ENCODE assay signal across 21 cellular contexts in genomic region chr7:28174442-28174841, GRCh38. TPM values are rescaled to one million over a fixed set of nuclear protein-coding genes. Genes with fewer than 3 reads are reported as not detected.
DNase-seq lines count a peak whose midpoint lies in the region; ATAC-seq and TF ChIP-seq lines count a peak whose summit lies in the region.
"Had no signal": no experiment of that assay in that cellular context is flagged by ENCODE, and none has a peak within 500 bp of the region (broad histone marks: within the 10 kb centered on the region; RNA-seq: fewer than 3 reads in every experiment).

No MANE protein-coding gene starts in this region.

- H3K4me1 Mint-ChIP-seq in immature natural killer cell: peaks cover 73 to 93% of the 10 kb centered on the region in 2 donors

- H3K27me3 Mint-ChIP-seq in immature natural killer cell (ENCODE audit: low read depth in 3 of 3): peaks cover 6 to 8% (median 6%) of the 10 kb centered on the region in 3 donors

- H3K4me1 ChIP-seq in right atrium auricular region: peaks cover 0 to 38% of the 10 kb centered on the region in 2 donors
- peaks cover 34% of the 10 kb centered on the region for H3K4me1 ChIP-seq in vagina

- H3K27me3 ChIP-seq in right atrium auricular region (no peaks in the 10 kb centered on the region), vagina (no peaks in the 10 kb centered on the region)
- H3K27me3 ChIP-seq: cardiac muscle cell, spleen, stomach, transverse colon had no signal

- TF ChIP-seq CTCF in right atrium auricular region (IDR thresholded peaks at IDR 0.05) (no peak), vagina (IDR thresholded peaks at IDR 0.05) (no peak)

- H3K9me3 ChIP-seq in right atrium auricular region (no peaks in the 10 kb centered on the region), vagina (no peaks in the 10 kb centered on the region)
- H3K9me3 ChIP-seq: spleen, stomach, transverse colon had no signal

- intact Hi-C loops in cardiac septum (cut with DNase I): no loop called here
- intact Hi-C loops in vagina (cut with DNase I): no loop called here

- no peak overlapping the region for H3K4me3 Mint-ChIP-seq in immature natural killer cell
- H3K4me3 Mint-ChIP-seq: GM23338 had no signal

- H3K4me3 ChIP-seq in right atrium auricular region (no peak overlapping the region), vagina (no peak overlapping the region)
- H3K4me3 ChIP-seq: cardiac muscle cell, GM23338, spleen, stomach, transverse colon had no signal

- H3K9me3 Mint-ChIP-seq in immature natural killer cell: no peaks in the 10 kb centered on the region
- H3K9me3 Mint-ChIP-seq: GM23338 had no signal

- H3K27ac Mint-ChIP-seq in immature natural killer cell: peak overlapping the region; percentile 9 to 95 (median 89)
- H3K27ac Mint-ChIP-seq: GM23338 had no signal

- peak; percentile 32 to 66 for ATAC-seq in activated CD4-positive, CD25-positive, alpha-beta regulatory T cell treated with anti-CD3 and anti-CD28 coated beads, Interleukin-2, amount 50 U/mL, for 24 hours
- ATAC-seq: GM23338 had no signal

- peak overlapping the region; percentile 20 to 24 for H3K27ac ChIP-seq in right atrium auricular region
- H3K27ac ChIP-seq in vagina: peak overlapping the region; percentile 24
- H3K27ac ChIP-seq: 22Rv1, cardiac muscle cell, stomach had no signal

- no peak for DNase-seq in activated CD4-positive, CD25-positive, alpha-beta regulatory T cell (lab: John Stamatoyannopoulos, UW)
- DNase-seq in right atrium auricular region (ENCODE audit: low spot score) (no peak), cardiac septum (ENCODE audit: low spot score) (no peak), immature natural killer cell (no peak), vagina (ENCODE audit: extremely low spot score in 2 of 2) (no peak), COR-L47 (lab: John Stamatoyannopoulos, UW) (no peak), COLO829 (ENCODE audit: low spot score) (no peak)
- DNase-seq: activated CD4-positive, CD25-positive, alpha-beta regulatory T cell treated with anti-CD3 and anti-CD28 coated beads, Interleukin-2, amount 50 U/mL, for 72 hours; activated gamma-delta T cell; Calu3; hippocampal formation; NCI-H187; spleen; stimulated activated CD4-positive, alpha-beta T cell treated with anti-CD3 and anti-CD28 coated beads, Interleukin-4, amount 100 ng/mL, for 1 hour; stomach; T1000; transverse colon had no signal

- no peaks in the 10 kb centered on the region for H3K36me3 Mint-ChIP-seq in immature natural killer cell

- TF ChIP-seq POLR2A in vagina (IDR thresholded peaks at IDR 0.05): no peak

- H3K36me3 ChIP-seq in right atrium auricular region (no peaks in the 10 kb centered on the region), vagina (no peaks in the 10 kb centered on the region)
- H3K36me3 ChIP-seq: cardiac muscle cell, stomach, transverse colon had no signal

RNA-seq across cellular contexts. Expression of gene JAZF1, which starts 6.2 kb away (rescaled TPM):
- 10 to 100 TPM; 13.2 to 18.5 TPM for total RNA-seq in right atrium auricular region
- 42.5 TPM for total RNA-seq in cardiac septum
- polyA plus RNA-seq in immature natural killer cell: 10 to 100 TPM; 17.7 to 40.2 (median 25.9) TPM
- 36.1 TPM for total RNA-seq in vagina
